ENCODE assay signal across 9 cellular contexts in genomic region chr12:89789862-89790261, GRCh38.
A peak's percentile ranks its signal among the peaks of the same experiment; 100 is the strongest.
DNase-seq lines count a peak whose midpoint lies in the region; ATAC-seq and TF ChIP-seq lines count a peak whose summit lies in the region.
"Had no signal": no experiment of that assay in that cellular context is flagged by ENCODE, and none has a peak within 500 bp of the region (broad histone marks: within the 10 kb centered on the region; RNA-seq: fewer than 3 reads in every experiment).

No MANE protein-coding gene starts in this region.

- H3F3A ChIP-seq in MM.1S (ENCODE audit: insufficient read depth, low read length), result no peaks in the 10 kb centered on the region

- no peaks in the 10 kb centered on the region for H4K20me1 ChIP-seq in MM.1S (ENCODE audit: insufficient read depth, low read length)

- peaks cover 12% of the 10 kb centered on the region for H3K36me3 Mint-ChIP-seq in memory B cell

- H3K36me3 ChIP-seq in MM.1S (replicated peaks; ENCODE audit: insufficient read depth, low read length), result no peaks in the 10 kb centered on the region

- peaks cover 17% of the 10 kb centered on the region for H3K4me1 Mint-ChIP-seq in memory B cell

- no peaks in the 10 kb centered on the region for H3K9me3 ChIP-seq in MM.1S (replicated peaks; ENCODE audit: insufficient read depth, low read length)

- H3K27me3 ChIP-seq in MM.1S (replicated peaks; ENCODE audit: insufficient read depth, low read length), result no peaks in the 10 kb centered on the region

- H3K4me3 Mint-ChIP-seq in memory B cell, result peak overlapping the region; percentile 38

- H3K27ac ChIP-seq in MM.1S (ENCODE audit: low read length), result no peak overlapping the region

- peaks cover 9% of the 10 kb centered on the region for H3K9me3 Mint-ChIP-seq in memory B cell

- H3K79me2 ChIP-seq in MM.1S (ENCODE audit: low read length), result no peaks in the 10 kb centered on the region

- DNase-seq in NOMO-1 (lab: John Stamatoyannopoulos, UW; ENCODE audit: unreplicated experiment in 2 of 2) (peak; percentile 86 to 98), memory B cell (ENCODE audit: low spot score in 2 of 2) (peak in 1 of 2 donors; percentile 29), MM.1S (no peak), omental fat pad (ENCODE audit: low spot score) (no peak), GOT3 (lab: John Stamatoyannopoulos, UW) (no peak)
- no peak for DNase-seq in activated CD4-positive, CD25-positive, alpha-beta regulatory T cell treated with anti-CD3 and anti-CD28 coated beads, Interleukin-2, amount 50 U/mL, for 72 hours
- DNase-seq: NK-92 treated with Interleukin-12 subunit alpha and Interleukin-12 subunit beta, amount 100 ng/mL, for 24 hours had no signal

- TF ChIP-seq POLR2A in GM18505 (IDR thresholded peaks at IDR 0.05; ENCODE audit: borderline replicate concordance, extremely low read depth, insufficient read depth, insufficient read length), result no peak

- H3K9me2 ChIP-seq in MM.1S (replicated peaks; ENCODE audit: insufficient read depth, low read length), result no peaks in the 10 kb centered on the region

- H3K9ac ChIP-seq in MM.1S (ENCODE audit: low read length), result no peak overlapping the region

- no peak overlapping the region for H3K4me3 ChIP-seq in MM.1S (ENCODE audit: low read length)

- no peak overlapping the region for H3K4me2 ChIP-seq in MM.1S (ENCODE audit: low read depth, low read length)

- H2AFZ ChIP-seq in MM.1S (ENCODE audit: low read length), result no peak overlapping the region

- no peak for TF ChIP-seq CTCF in MM.1S (IDR thresholded peaks at IDR 0.05; ENCODE audit: low read length)
- TF ChIP-seq CTCF in omental fat pad (IDR thresholded peaks at IDR 0.05), result no peak

- H3K27ac Mint-ChIP-seq in memory B cell, result no peak overlapping the region

- H3K27me3 Mint-ChIP-seq in memory B cell, result no peaks in the 10 kb centered on the region

- H3K4me1 ChIP-seq in MM.1S (ENCODE audit: low read length), result no peaks in the 10 kb centered on the region

- peak; percentile 91 for ATAC-seq in GM18505 (IDR thresholded peaks at IDR 0.05; ENCODE audit: unreplicated experiment)
- ATAC-seq in HG02588 (IDR thresholded peaks at IDR 0.05; ENCODE audit: unreplicated experiment), result peak; percentile 81
- ATAC-seq in memory B cell (ENCODE audit: low read depth), result peak; percentile 100
- no peak for ATAC-seq in omental fat pad (ENCODE audit: low FRiP score)

Comparison
In these comparisons a context has a peak if more than half of its experiments do, and no peak if none do; other contexts are left out.
1. DNase-seq: peak in NOMO-1 (2 of 2); none in activated CD4-positive, CD25-positive, alpha-beta regulatory T cell treated with anti-CD3 and anti-CD28 coated beads, Interleukin-2, amount 50 U/mL, for 72 hours (single experiment), MM.1S (single experiment), omental fat pad (single experiment) and GOT3 (single experiment).